Comparison of ENCODE assay signal across 10 cellular contexts in the genomic region with DNA sequence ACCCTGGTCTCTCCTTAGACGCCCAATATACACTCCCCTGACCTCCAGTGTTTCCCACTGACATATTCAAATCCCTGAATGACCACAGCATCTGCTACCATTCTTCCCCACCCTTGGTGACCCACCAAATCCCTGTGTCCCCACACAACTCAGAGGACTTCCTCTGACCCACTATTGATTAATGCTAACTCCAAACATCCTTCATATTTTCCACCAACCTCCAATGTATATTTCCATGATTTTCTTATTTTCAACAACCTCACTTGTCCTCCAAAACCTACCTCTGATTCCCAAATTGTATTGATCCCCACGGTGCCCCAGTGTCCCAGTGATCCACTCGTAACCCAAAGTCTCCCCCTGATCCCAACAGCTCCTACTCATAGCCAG. TPM values are rescaled to one million over a fixed set of nuclear protein-coding genes. Genes with fewer than 3 reads are reported as not detected.
DNase-seq lines count a peak whose midpoint lies in the region; ATAC-seq and TF ChIP-seq lines count a peak whose summit lies in the region.
"Had no signal": no experiment of that assay in that cellular context is flagged by ENCODE, and none has a peak within 500 bp of the region (broad histone marks: within the 10 kb centered on the region; RNA-seq: fewer than 3 reads in every experiment).

No MANE protein-coding gene starts in this region.

- H3K9me2 ChIP-seq in Loucy (replicated peaks; ENCODE audit: low read depth, low read length) = no peaks in the 10 kb centered on the region

- H3K4me3 Mint-ChIP-seq in Caco-2 (ENCODE audit: unreplicated experiment) = peak overlapping the region; percentile 67

- no peak overlapping the region for H3K9ac ChIP-seq in Loucy (ENCODE audit: low read depth, low read length, poor library complexity, severe bottlenecking)

- H3F3A ChIP-seq in Loucy (ENCODE audit: low read depth) = peaks cover 4% of the 10 kb centered on the region; the same call in 1 of the 2 replicates

- H3K27me3 ChIP-seq in Caco-2 (replicated peaks; ENCODE audit: control insufficient read depth, insufficient read depth, low read length) = no peaks in the 10 kb centered on the region
- no peaks in the 10 kb centered on the region for H3K27me3 ChIP-seq in Loucy (ENCODE audit: insufficient read depth, low read length, poor library complexity, severe bottlenecking)
- H3K27me3 ChIP-seq in osteoblast (ENCODE audit: insufficient read depth, low read length) = no peaks in the 10 kb centered on the region
- H3K27me3 ChIP-seq: uterus had no signal

- H3K4me3 ChIP-seq in Caco-2 (ENCODE audit: low read depth, low read length) = 0 out of 2 replicates have a peak overlapping the region, but pooled peaks have one; percentile 5
- H3K4me3 ChIP-seq in Loucy (ENCODE audit: low read length, poor library complexity, severe bottlenecking) = peak overlapping the region; percentile 63
- H3K4me3 ChIP-seq in osteoblast (ENCODE audit: insufficient read depth, low read length) = no peak overlapping the region

- H3K36me3 Mint-ChIP-seq in Caco-2 (ENCODE audit: insufficient read depth, unreplicated experiment) = peaks cover 49% of the 10 kb centered on the region

- intact Hi-C loops in Caco-2 (cut with micrococcal nuclease; ENCODE audit: unreplicated experiment) = no loop called here

- H3K27me3 Mint-ChIP-seq in Caco-2 (ENCODE audit: insufficient read depth, unreplicated experiment) = no peaks in the 10 kb centered on the region

- no peaks in the 10 kb centered on the region for H3K9me3 ChIP-seq in Caco-2
- H3K9me3 ChIP-seq in Loucy (ENCODE audit: insufficient read depth, low read depth, low read length) = no peaks in the 10 kb centered on the region
- no peaks in the 10 kb centered on the region for H3K9me3 ChIP-seq in osteoblast (ENCODE audit: low read depth, low read length)
- H3K9me3 ChIP-seq: uterus had no signal

- no peak overlapping the region for H2AFZ ChIP-seq in Loucy (ENCODE audit: low read length)
- H2AFZ ChIP-seq in osteoblast (ENCODE audit: low read length) = no peak overlapping the region

- no peaks in the 10 kb centered on the region for H3K9me3 Mint-ChIP-seq in Caco-2 (ENCODE audit: unreplicated experiment)

- H3K4me1 Mint-ChIP-seq in Caco-2 (ENCODE audit: low read depth, unreplicated experiment) = peaks cover 23% of the 10 kb centered on the region

- H3K79me2 ChIP-seq in Loucy (ENCODE audit: insufficient read depth, low read length) = 0 out of 2 replicates have a peak, but pooled peaks cover 4% of the 10 kb centered on the region
- peaks cover 36% of the 10 kb centered on the region for H3K79me2 ChIP-seq in osteoblast (ENCODE audit: insufficient read depth, low read length)

- H3K36me3 ChIP-seq in Caco-2 (ENCODE audit: control insufficient read depth, insufficient read depth, low read length) (peaks cover 3% of the 10 kb centered on the region; the same call in 1 of the 2 replicates), Loucy (ENCODE audit: insufficient read depth, low read length) (peaks cover 5% of the 10 kb centered on the region; the same call in 1 of the 2 replicates), osteoblast (ENCODE audit: insufficient read depth, low read length) (peaks cover 21% of the 10 kb centered on the region)
- H3K36me3 ChIP-seq: uterus had no signal

- no peak for TF ChIP-seq CTCF in Caco-2 (IDR thresholded peaks at IDR 0.05; ENCODE audit: insufficient read depth in 1 of 2, low read depth in 1 of 2, low read length in 1 of 2, severe bottlenecking in 1 of 2, unreplicated experiment in 1 of 2)
- no peak for TF ChIP-seq CTCF in Loucy (conservative IDR thresholded peaks at IDR 0.05; ENCODE audit: low read length)
- no peak for TF ChIP-seq CTCF in osteoblast (IDR thresholded peaks at IDR 0.05; ENCODE audit: extremely low read depth, low read depth, low read length)

- DNase-seq in Caco-2 (no peak), osteoblast (ENCODE audit: insufficient read length, low spot score, missing footprints) (peak; percentile 35), NCI-H1092 treated with DMSO at 0.1 percent for 48 hours (lab: John Stamatoyannopoulos, UW) (no peak), NOMO-1 (lab: John Stamatoyannopoulos, UW; ENCODE audit: unreplicated experiment in 2 of 2) (no peak), NCI-H1105 (lab: John Stamatoyannopoulos, UW) (no peak)

- peak overlapping the region; percentile 77 for H3K27ac Mint-ChIP-seq in Caco-2 (ENCODE audit: unreplicated experiment)

- H4K20me1 ChIP-seq in Loucy (ENCODE audit: insufficient read depth, low read length, poor library complexity, severe bottlenecking) = peaks cover 30% of the 10 kb centered on the region
- peaks cover 18% of the 10 kb centered on the region for H4K20me1 ChIP-seq in osteoblast (ENCODE audit: insufficient read depth, low read length)

- POLR2A ChIA-PET in Caco-2 (lab: Charles Lee) = interaction anchor here (0.6 to 1.3 kb wide), 9 partner anchors 8 to 381 kb away, joined by 3 to 22 read pairs (median 4); a partner anchor contains a TSS

- ATAC-seq in HG03342 (IDR thresholded peaks at IDR 0.05; ENCODE audit: unreplicated experiment) = no peak

- no TSS peak for BruUV-seq in Caco-2 (replicated peaks; lab: Mats Ljungman, UMichigan)

- H3K4me2 ChIP-seq in Loucy (ENCODE audit: low read depth, low read length, poor library complexity, severe bottlenecking) = peak overlapping the region; percentile 50
- peak overlapping the region; percentile 44 for H3K4me2 ChIP-seq in osteoblast (ENCODE audit: insufficient read depth, low read length)

- peaks cover 3% of the 10 kb centered on the region; the same call in 1 of the 2 replicates for H3K4me1 ChIP-seq in Caco-2
- peaks cover 22% of the 10 kb centered on the region for H3K4me1 ChIP-seq in Loucy (ENCODE audit: insufficient read depth, low read length, poor library complexity, severe bottlenecking)
- peaks cover 14% of the 10 kb centered on the region for H3K4me1 ChIP-seq in osteoblast (ENCODE audit: insufficient read depth, low read length)

- CTCF ChIA-PET in Caco-2 (lab: Charles Lee) = interaction anchor here (0.6 to 1.7 kb wide), 8 partner anchors 10 to 284 kb away, joined by 3 to 33 read pairs (median 8); a partner anchor contains a TSS

- peak overlapping the region; percentile 11 for H3K27ac ChIP-seq in cingulate gyrus (ENCODE audit: low read depth, low read length)
- H3K27ac ChIP-seq in osteoblast (ENCODE audit: low read depth, low read length) = peak overlapping the region; percentile 54

RNA-seq across cellular contexts. Expression of a gene that starts 0.5 kb away (rescaled TPM):
- total RNA-seq in Caco-2 (2022) (72.4 and 76.3 TPM in 2 replicates), osteoblast (48.5 and 49.2 TPM in 2 replicates)

RNA-seq across cellular contexts. Expression of a gene that starts 10.9 kb away (rescaled TPM):
- total RNA-seq in Caco-2 (2022) (28.1 and 30.2 TPM in 2 replicates), osteoblast (26.8 and 30.4 TPM in 2 replicates)

RNA-seq across cellular contexts. Expression of a gene that starts 21.9 kb away (rescaled TPM):
- total RNA-seq in Caco-2 (2022) (0.23 and 0.30 TPM in 2 replicates), osteoblast (under 0.01 and 0.29 TPM in 2 replicates)

RNA-seq across cellular contexts. Expression of a gene that starts 24.1 kb away (rescaled TPM):
- total RNA-seq in Caco-2 (2022) (23.7 and 28.6 TPM in 2 replicates), osteoblast (11.6 and 11.8 TPM in 2 replicates)

RNA-seq across cellular contexts. Expression of a gene that starts 59.9 kb away (rescaled TPM):
- total RNA-seq in Caco-2 (2022) = not detected in 2 replicates
- total RNA-seq in osteoblast = not detected in 2 replicates
- total RNA-seq: occipital lobe, uterus had no signal
